1 cellular context compared by ENCODE assay signal in the genomic region with DNA sequence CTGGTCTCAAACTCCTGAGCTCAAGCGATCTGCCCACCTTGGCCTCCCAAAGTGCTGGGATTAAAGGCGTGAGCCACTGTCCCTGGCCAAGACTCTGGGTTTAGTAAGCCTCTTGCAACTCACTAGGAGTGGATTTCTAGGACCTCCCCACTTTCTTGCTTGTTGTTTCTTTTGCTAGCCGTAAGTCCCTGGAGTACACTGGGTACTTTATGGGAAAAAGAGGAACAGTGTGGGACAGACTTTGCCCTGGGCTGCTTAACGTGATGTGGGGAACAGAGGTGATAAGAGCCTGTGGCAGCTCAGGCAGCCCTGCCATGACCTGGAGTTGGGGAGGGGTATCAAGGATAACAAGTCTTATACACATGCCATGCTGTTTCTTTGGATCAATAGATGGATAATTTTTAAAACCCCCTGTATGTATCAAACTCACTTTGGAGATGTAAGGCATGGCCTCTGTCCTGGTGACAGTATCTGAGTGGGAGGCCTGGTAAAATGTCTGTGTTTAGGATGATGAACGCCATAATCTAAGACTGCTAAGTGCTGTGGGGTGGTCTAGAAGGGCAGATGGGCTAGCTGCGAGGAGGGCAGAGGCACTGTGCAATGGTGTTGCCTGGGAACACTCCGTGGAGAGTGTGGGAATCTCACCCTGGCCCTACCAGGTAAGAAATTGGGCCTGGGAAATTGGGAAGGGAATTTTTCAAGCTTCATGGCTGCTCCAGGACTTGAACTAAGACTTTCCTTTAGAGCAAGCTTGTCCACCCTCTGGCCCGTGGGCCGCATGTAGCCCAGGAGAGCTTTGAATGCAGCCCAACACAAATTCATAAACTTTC.
TF ChIP-seq lines count a peak whose summit lies in the region.

No MANE protein-coding gene starts in this region.

TF ChIP-seq in K562, 482 proteins besides CTCF, POLR2A, EP300 and RAD21 (continued from another document):
- TF ChIP-seq RBM25 (IDR thresholded peaks at IDR 0.05; ENCODE audit: low read depth, low read length, severe bottlenecking) (peak; percentile 23), PTTG1 (tag; IDR thresholded peaks at IDR 0.05; ENCODE audit: low read depth) (no peak), CREB3 (tag; conservative IDR thresholded peaks at IDR 0.05; ENCODE audit: low read depth) (no peak), SPI1 (IDR thresholded peaks at IDR 0.05; ENCODE audit: borderline replicate concordance, low read depth, low read length) (peak; percentile 91)
- TF ChIP-seq, protein P1, sequence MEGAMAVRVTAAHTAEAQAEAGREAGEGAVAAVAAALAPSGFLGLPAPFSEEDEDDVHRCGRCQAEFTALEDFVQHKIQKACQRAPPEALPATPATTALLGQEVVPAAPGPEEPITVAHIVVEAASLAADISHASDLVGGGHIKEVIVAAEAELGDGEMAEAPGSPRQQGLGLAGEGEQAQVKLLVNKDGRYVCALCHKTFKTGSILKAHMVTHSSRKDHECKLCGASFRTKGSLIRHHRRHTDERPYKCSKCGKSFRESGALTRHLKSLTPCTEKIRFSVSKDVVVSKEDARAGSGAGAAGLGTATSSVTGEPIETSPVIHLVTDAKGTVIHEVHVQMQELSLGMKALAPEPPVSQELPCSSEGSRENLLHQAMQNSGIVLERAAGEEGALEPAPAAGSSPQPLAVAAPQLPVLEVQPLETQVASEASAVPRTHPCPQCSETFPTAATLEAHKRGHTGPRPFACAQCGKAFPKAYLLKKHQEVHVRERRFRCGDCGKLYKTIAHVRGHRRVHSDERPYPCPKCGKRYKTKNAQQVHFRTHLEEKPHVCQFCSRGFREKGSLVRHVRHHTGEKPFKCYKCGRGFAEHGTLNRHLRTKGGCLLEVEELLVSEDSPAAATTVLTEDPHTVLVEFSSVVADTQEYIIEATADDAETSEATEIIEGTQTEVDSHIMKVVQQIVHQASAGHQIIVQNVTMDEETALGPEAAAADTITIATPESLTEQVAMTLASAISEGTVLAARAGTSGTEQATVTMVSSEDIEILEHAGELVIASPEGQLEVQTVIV (CRISPR knock-in tag; IDR thresholded peaks at IDR 0.05; ENCODE audit: borderline replicate concordance) = no peak
TF ChIP-seq in K562: peak in this region for 2.
